Comparison of ENCODE assay signal across 32 cellular contexts in genomic region chr1:14347776-14348175, GRCh38.
"Had no signal": no experiment of that assay in that cellular context is flagged by ENCODE, and none has a peak within 500 bp of the region (broad histone marks: within the 10 kb centered on the region; RNA-seq: fewer than 3 reads in every experiment).

No MANE protein-coding gene starts in this region.

- ATAC-seq: activated naive CD4-positive, alpha-beta T cell treated with anti-CD3 and anti-CD28 coated beads, Interleukin-2, amount 50 U/mL, for 72 hours; activated naive CD8-positive, alpha-beta T cell treated with anti-CD3 and anti-CD28 coated beads, Interleukin-2, amount 50 U/mL, for 24 hours; activated T-cell treated with anti-CD3 and anti-CD28 coated beads, Interleukin-2, amount 50 U/mL, for 4 hours; activated T-cell treated with anti-CD3 and anti-CD28 coated beads, Interleukin-2, amount 50 U/mL, for 72 hours; activated T-helper 17 cell treated with anti-CD3 and anti-CD28 coated beads, Interleukin-2, amount 50 U/mL, for 72 hours; body of pancreas had no signal

- H3K9me3 ChIP-seq: adrenal gland, ascending aorta, body of pancreas, breast epithelium had no signal

- DNase-seq: activated effector memory CD4-positive, alpha-beta T cell treated with anti-CD3 and anti-CD28 coated beads, Interleukin-2, amount 50 U/mL, for 16 hours; activated effector memory CD4-positive, alpha-beta T cell treated with Interleukin-2 at 50 U/mL for 16 hours; activated gamma-delta T cell; activated gamma-delta T cell treated with Interleukin-2 at 50 U/mL for 16 hours; activated naive CD4-positive, alpha-beta T cell; activated naive CD4-positive, alpha-beta T cell treated with anti-CD3 and anti-CD28 coated beads for 36 hours; activated naive CD4-positive, alpha-beta T cell treated with anti-CD3 and anti-CD28 coated beads, Interleukin-2, amount 10 ng/mL, durations not matched to agents 7 days and 5 days; activated naive CD4-positive, alpha-beta T cell treated with anti-CD3 and anti-CD28 coated beads, Interleukin-2, amount 50 U/mL, for 16 hours; activated naive CD4-positive, alpha-beta T cell treated with Interleukin-2 at 50 U/mL for 16 hours; activated naive CD8-positive, alpha-beta T cell treated with anti-CD3 and anti-CD28 coated beads for 36 hours; activated naive CD8-positive, alpha-beta T cell treated with anti-CD3 and anti-CD28 coated beads, Interleukin-2, amount 10 ng/mL, durations not matched to agents 7 days and 5 days; activated naive CD8-positive, alpha-beta T cell treated with anti-CD3 and anti-CD28 coated beads, Interleukin-2, amount 50 U/mL, for 24 hours; activated T-cell treated with anti-CD3 and anti-CD28 coated beads, Interleukin-2, amount 50 U/mL, for 1 hour; activated T-cell treated with anti-CD3 and anti-CD28 coated beads, Interleukin-2, amount 50 U/mL, for 24 hours; activated T-cell treated with anti-CD3 and anti-CD28 coated beads, Interleukin-2, amount 50 U/mL, for 4 hours; activated T-cell treated with anti-CD3 and anti-CD28 coated beads, Interleukin-2, amount 50 U/mL, for 48 hours; activated T-cell treated with anti-CD3 and anti-CD28 coated beads, Interleukin-2, amount 50 U/mL, for 72 hours; adrenal gland; amniotic stem cell; amygdala; anterior cingulate cortex; aorta; body of pancreas; brain microvascular endothelial cell; caudate nucleus; central memory CD4-positive, alpha-beta T cell; cerebellar nuclear complex had no signal

- H3K27me3 ChIP-seq: adrenal gland, ascending aorta, body of pancreas, brain microvascular endothelial cell, breast epithelium, cardiac muscle cell had no signal

- H3K36me3 ChIP-seq: adrenal gland, ascending aorta, brain microvascular endothelial cell, breast epithelium, cardiac muscle cell had no signal

- H3K27ac ChIP-seq: adrenal gland, ascending aorta, body of pancreas, brain microvascular endothelial cell, breast epithelium, cardiac muscle cell had no signal

- H3K4me1 ChIP-seq: adrenal gland, ascending aorta, body of pancreas, breast epithelium had no signal

- H3K4me3 ChIP-seq: adrenal gland, ascending aorta, body of pancreas, breast epithelium, cardiac muscle cell had no signal
